36 cellular contexts compared by ENCODE assay signal in genomic region chr1:202932476-202932875, GRCh38.
"Had no signal": no experiment of that assay in that cellular context is flagged by ENCODE, and none has a peak within 500 bp of the region (broad histone marks: within the 10 kb centered on the region; RNA-seq: fewer than 3 reads in every experiment).

No MANE protein-coding gene starts in this region.

- DNase-seq: Karpas-422, Kasumi-1, MG63, MM.1S, MV-4-11, NCI-H1048, NCI-H1092, NCI-H1092 treated with DMSO at 0.1 percent for 48 hours, NCI-H1105, NCI-H1105 treated with DMSO at 0.1 percent for 48 hours, NCI-H1417, NCI-H1417 treated with DMSO at 0.1 percent for 48 hours, NCI-H1436, NCI-H1436 treated with DMSO at 0.1 percent for 48 hours, NCI-H146, NCI-H1694, NCI-H1694 treated with DMSO at 0.1 percent for 48 hours, NCI-H187, NCI-H187 treated with DMSO at 0.1 percent for 48 hours, NCI-H1930, NCI-H2029, NCI-H2029 treated with DMSO at 0.1 percent for 48 hours, NCI-H2081, NCI-H2081 treated with DMSO at 0.1 percent for 48 hours, NCI-H2107, NCI-H2171, NCI-H2171 treated with DMSO at 0.1 percent for 48 hours, NCI-H2227 treated with DMSO at 0.1 percent for 48 hours, NCI-H226, NCI-H345, NCI-H446, NCI-H446 treated with DMSO at 0.1 percent for 48 hours, NCI-H510A, NCI-H510A treated with DMSO at 0.1 percent for 48 hours, NCI-H524, NCI-H524 treated with DMSO at 0.1 percent for 48 hours had no signal

- H3K27me3 ChIP-seq: MG63 had no signal

- H3K4me3 ChIP-seq: MG63 had no signal

- H3K36me3 ChIP-seq: MG63 had no signal
